35 cellular contexts compared by ENCODE assay signal in the genomic region with DNA sequence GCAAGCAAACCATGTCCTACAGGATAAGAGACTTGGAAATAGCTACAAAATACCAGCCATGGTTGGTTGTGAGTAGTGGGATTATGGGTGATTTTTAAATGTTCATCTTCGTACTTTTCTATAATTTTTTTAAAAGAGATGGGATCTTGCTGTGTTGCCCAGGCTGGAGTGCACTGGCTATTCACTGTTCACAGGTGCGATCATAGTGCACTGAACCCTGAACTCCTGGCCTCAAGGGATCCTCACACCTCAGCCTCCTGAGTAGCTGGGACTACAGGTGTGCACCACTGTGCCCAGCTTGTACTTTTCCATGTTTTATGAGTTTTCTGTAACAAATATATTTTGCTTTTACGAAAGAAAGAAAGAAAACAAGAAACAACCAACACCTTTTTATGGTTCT.
"Had no signal": no experiment of that assay in that cellular context is flagged by ENCODE, and none has a peak within 500 bp of the region (broad histone marks: within the 10 kb centered on the region; RNA-seq: fewer than 3 reads in every experiment).

No MANE protein-coding gene starts in this region.

- ATAC-seq: activated CD4-positive, CD25-positive, alpha-beta regulatory T cell treated with anti-CD3 and anti-CD28 coated beads, Interleukin-2, amount 50 U/mL, for 24 hours; activated naive CD8-positive, alpha-beta T cell treated with anti-CD3 and anti-CD28 coated beads, Interleukin-2, amount 50 U/mL, for 24 hours; body of pancreas; foreskin keratinocyte; gastrocnemius medialis; heart left ventricle; T-helper 17 cell had no signal

- H3K9me3 Mint-ChIP-seq: activated B cell treated with CpG ODN at 0.5 μM for 24 hours; activated naive CD4-positive, alpha-beta T cell treated with anti-CD3 and anti-CD28 coated beads for 36 hours; activated naive CD4-positive, alpha-beta T cell treated with anti-CD3 and anti-CD28 coated beads, Interleukin-2, amount 50 U/mL, for 24 hours; activated naive CD8-positive, alpha-beta T cell treated with anti-CD3 and anti-CD28 coated beads for 36 hours; activated naive CD8-positive, alpha-beta T cell treated with anti-CD3 and anti-CD28 coated beads, Interleukin-2, amount 50 U/mL, for 24 hours; activated T-helper 1 cell treated with anti-CD3 and anti-CD28 coated beads, Interleukin-12 subunit alpha, Interleukin-12 subunit beta, Interleukin-2, Interleukin-4 antibody, amounts not matched to agents 30 ng/mL and 10 ng/mL and 1 ng/mL, durations not matched to agents 14 hours and 24 hours and 36 hours; activated T-helper 2 cell treated with anti-CD3 and anti-CD28 coated beads, Interferon-gamma antibody, Interleukin-2, Interleukin-4, amounts not matched to agents 10 μg/mL and 5 μg/mL and 100 μg/mL, durations not matched to agents 14 hours and 24 hours and 36 hours; dendritic cell treated with granulocyte-macrophage colony-stimulating factor and Interleukin-4, amounts not matched to agents 40 ng/mL and 50 ng/mL, for 4 days; T-helper 2 cell treated with Interferon-gamma antibody and Interleukin-4, amounts not matched to agents 5 μg/mL and 100 μg/mL, for 36 hours had no signal

- H3K27me3 ChIP-seq: adrenal gland, body of pancreas, cardiac muscle cell, colonic mucosa, gastrocnemius medialis had no signal

- H3K36me3 Mint-ChIP-seq: activated naive CD4-positive, alpha-beta T cell treated with anti-CD3 and anti-CD28 coated beads, Interleukin-2, amount 50 U/mL, for 24 hours; activated naive CD8-positive, alpha-beta T cell treated with anti-CD3 and anti-CD28 coated beads for 36 hours had no signal

- H3K27ac Mint-ChIP-seq: activated B cell treated with CpG ODN at 0.5 μM for 24 hours; activated naive CD4-positive, alpha-beta T cell treated with anti-CD3 and anti-CD28 coated beads for 36 hours; activated naive CD4-positive, alpha-beta T cell treated with anti-CD3 and anti-CD28 coated beads, Interleukin-2, amount 50 U/mL, for 24 hours; activated naive CD8-positive, alpha-beta T cell treated with anti-CD3 and anti-CD28 coated beads for 36 hours; activated naive CD8-positive, alpha-beta T cell treated with anti-CD3 and anti-CD28 coated beads, Interleukin-2, amount 50 U/mL, for 24 hours; activated T-helper 1 cell treated with anti-CD3 and anti-CD28 coated beads, Interleukin-12 subunit alpha, Interleukin-12 subunit beta, Interleukin-2, Interleukin-4 antibody, amounts not matched to agents 30 ng/mL and 10 ng/mL and 1 ng/mL, durations not matched to agents 14 hours and 24 hours and 36 hours; activated T-helper 2 cell treated with anti-CD3 and anti-CD28 coated beads, Interferon-gamma antibody, Interleukin-2, Interleukin-4, amounts not matched to agents 10 μg/mL and 5 μg/mL and 100 μg/mL, durations not matched to agents 14 hours and 24 hours and 36 hours; dendritic cell treated with granulocyte-macrophage colony-stimulating factor and Interleukin-4, amounts not matched to agents 40 ng/mL and 50 ng/mL, for 4 days; endodermal cell; T-helper 17 cell; T-helper 2 cell treated with Interferon-gamma antibody and Interleukin-4, amounts not matched to agents 5 μg/mL and 100 μg/mL, for 36 hours had no signal

- H3K4me1 Mint-ChIP-seq: activated B cell treated with CpG ODN at 0.5 μM for 24 hours; activated naive CD4-positive, alpha-beta T cell treated with anti-CD3 and anti-CD28 coated beads, Interleukin-2, amount 50 U/mL, for 24 hours; activated naive CD8-positive, alpha-beta T cell treated with anti-CD3 and anti-CD28 coated beads for 36 hours; activated naive CD8-positive, alpha-beta T cell treated with anti-CD3 and anti-CD28 coated beads, Interleukin-2, amount 50 U/mL, for 24 hours; endodermal cell had no signal

- H3K4me3 ChIP-seq: adrenal gland, body of pancreas, cardiac muscle cell, colonic mucosa, dorsolateral prefrontal cortex, esophagus muscularis mucosa, gastrocnemius medialis, heart left ventricle had no signal

- H3K36me3 ChIP-seq: adrenal gland, cardiac muscle cell, colonic mucosa, esophagus muscularis mucosa, gastrocnemius medialis, heart left ventricle, WERI-Rb-1 had no signal

- H3K4me3 Mint-ChIP-seq: activated B cell treated with CpG ODN at 0.5 μM for 24 hours; activated naive CD4-positive, alpha-beta T cell treated with anti-CD3 and anti-CD28 coated beads for 36 hours; activated naive CD4-positive, alpha-beta T cell treated with anti-CD3 and anti-CD28 coated beads, Interleukin-2, amount 50 U/mL, for 24 hours; activated naive CD8-positive, alpha-beta T cell treated with anti-CD3 and anti-CD28 coated beads for 36 hours; activated naive CD8-positive, alpha-beta T cell treated with anti-CD3 and anti-CD28 coated beads, Interleukin-2, amount 50 U/mL, for 24 hours; activated T-helper 1 cell treated with anti-CD3 and anti-CD28 coated beads, Interleukin-12 subunit alpha, Interleukin-12 subunit beta, Interleukin-2, Interleukin-4 antibody, amounts not matched to agents 30 ng/mL and 10 ng/mL and 1 ng/mL, durations not matched to agents 14 hours and 24 hours and 36 hours; dendritic cell treated with granulocyte-macrophage colony-stimulating factor and Interleukin-4, amounts not matched to agents 40 ng/mL and 50 ng/mL, for 4 days; endodermal cell; T-helper 2 cell treated with Interferon-gamma antibody and Interleukin-4, amounts not matched to agents 5 μg/mL and 100 μg/mL, for 36 hours had no signal

- DNase-seq: activated B cell treated with CpG ODN at 0.5 μM for 24 hours; activated CD4-positive, alpha-beta T cell treated with anti-CD3 and anti-CD28 coated beads for 48 hours; activated CD4-positive, alpha-beta T cell treated with anti-CD3 and anti-CD28 coated beads, Interleukin-2, amount 50 U/mL, for 1 hour; activated CD4-positive, alpha-beta T cell treated with anti-CD3 and anti-CD28 coated beads, Interleukin-2, amount 50 U/mL, for 48 hours; activated naive CD4-positive, alpha-beta T cell treated with anti-CD3 and anti-CD28 coated beads for 36 hours; activated naive CD8-positive, alpha-beta T cell treated with anti-CD3 and anti-CD28 coated beads for 36 hours; activated naive CD8-positive, alpha-beta T cell treated with anti-CD3 and anti-CD28 coated beads, Interleukin-2, amount 50 U/mL, for 24 hours; activated T-cell treated with anti-CD3 and anti-CD28 coated beads, Interleukin-2, amount 50 U/mL, for 1 hour; activated T-cell treated with anti-CD3 and anti-CD28 coated beads, Interleukin-2, amount 50 U/mL, for 48 hours; amygdala; aorta; body of pancreas; central memory CD4-positive, alpha-beta T cell; cerebellar nuclear complex; colonic mucosa; dorsolateral prefrontal cortex; effector memory CD4-positive, alpha-beta T cell; foreskin keratinocyte; gastrocnemius medialis; glutamatergic neuron; T-helper 1 cell; T-helper 17 cell; T1000; WERI-Rb-1 had no signal

- H3K4me1 ChIP-seq: adrenal gland, body of pancreas, colonic mucosa, foreskin keratinocyte had no signal

- H3K27ac ChIP-seq: adrenal gland, body of pancreas, cardiac muscle cell, colonic mucosa, dorsolateral prefrontal cortex, esophagus muscularis mucosa, foreskin keratinocyte, gastrocnemius medialis, heart left ventricle, WERI-Rb-1 had no signal

- H3K9me3 ChIP-seq: adrenal gland, body of pancreas, colonic mucosa, esophagus muscularis mucosa, gastrocnemius medialis, heart left ventricle had no signal
